ENCODE assay signal across 18 cellular contexts in the genomic region with DNA sequence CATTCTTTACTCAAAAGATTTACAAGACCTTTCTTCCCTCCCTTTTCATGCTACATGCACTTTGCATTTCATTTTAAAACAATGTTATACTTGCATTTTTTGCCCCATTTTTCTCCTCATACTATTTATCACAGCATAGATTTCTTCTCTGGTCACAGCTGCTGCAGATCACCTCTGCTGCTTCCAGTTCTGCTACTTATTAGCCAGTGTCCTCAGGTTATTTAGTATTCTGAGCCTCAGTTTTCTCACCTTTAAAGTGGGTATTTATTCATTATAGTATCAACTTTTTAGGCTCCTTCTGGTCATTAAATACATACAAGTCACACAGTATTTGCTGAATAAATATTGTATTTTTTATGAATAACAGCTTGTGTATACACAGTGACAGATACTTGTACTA.
DNase-seq lines count a peak whose midpoint lies in the region; ATAC-seq, FAIRE-seq and TF ChIP-seq lines count a peak whose summit lies in the region.
"Had no signal": no experiment of that assay in that cellular context is flagged by ENCODE, and none has a peak within 500 bp of the region (broad histone marks: within the 10 kb centered on the region; RNA-seq: fewer than 3 reads in every experiment).

No MANE protein-coding gene starts in this region.

- H3K9me3 ChIP-seq in GM23248 (ENCODE audit: low read depth), result no peaks in the 10 kb centered on the region
- no peaks in the 10 kb centered on the region for H3K9me3 ChIP-seq in mesenchymal stem cell (ENCODE audit: control insufficient read depth, low read length)
- H3K9me3 ChIP-seq in tibial artery, result no peaks in the 10 kb centered on the region
- H3K9me3 ChIP-seq in psoas muscle, result no peaks in the 10 kb centered on the region
- H3K9me3 ChIP-seq: MG63, SJCRH30 had no signal

- H3K27ac ChIP-seq in GM23248 (peak overlapping the region; percentile 80), mesenchymal stem cell (ENCODE audit: low read length, poor library complexity, severe bottlenecking) (peak overlapping the region; percentile 30), tibial artery (peak overlapping the region; percentile 48 to 56), psoas muscle (no peak overlapping the region), foreskin keratinocyte (no peak overlapping the region)
- H3K27ac ChIP-seq: HL-60, SJCRH30 had no signal

- H3K14ac ChIP-seq in mesenchymal stem cell (ENCODE audit: low read length in 2 of 2), result no peak overlapping the region

- peaks cover 92% of the 10 kb centered on the region for H3K4me1 ChIP-seq in GM23248 (ENCODE audit: insufficient read depth)
- H3K4me1 ChIP-seq in mesenchymal stem cell (ENCODE audit: control insufficient read depth, insufficient read depth, low read depth, low read length), result peaks cover 10% of the 10 kb centered on the region
- peaks cover 0 to 75% (median 13%) of the 10 kb centered on the region in 4 donors for H3K4me1 ChIP-seq in tibial artery
- H3K4me1 ChIP-seq in psoas muscle, result peaks cover 20% of the 10 kb centered on the region
- H3K4me1 ChIP-seq in foreskin keratinocyte, result peaks cover 4% of the 10 kb centered on the region

- no peak overlapping the region for H3K18ac ChIP-seq in mesenchymal stem cell (ENCODE audit: low read depth in 1 of 2, low read length in 2 of 2)

- no peak overlapping the region for H4K8ac ChIP-seq in mesenchymal stem cell (ENCODE audit: low read length)

- no peak overlapping the region for H2BK12ac ChIP-seq in mesenchymal stem cell (ENCODE audit: low read length in 2 of 2)

- peak overlapping the region; percentile 55 for H3K4me2 ChIP-seq in GM23248 (ENCODE audit: unreplicated experiment)
- H3K4me2 ChIP-seq in mesenchymal stem cell (ENCODE audit: low read length, poor library complexity, severe bottlenecking), result no peak overlapping the region

- H3K79me2 ChIP-seq in GM23248 (ENCODE audit: insufficient read depth), result peaks cover 80% of the 10 kb centered on the region

- ATAC-seq in psoas muscle, result no peak
- no peak for ATAC-seq in foreskin keratinocyte

- no peaks in the 10 kb centered on the region for H3K9me2 ChIP-seq in GM23248 (ENCODE audit: insufficient read depth)

- H3K79me1 ChIP-seq in mesenchymal stem cell (replicated peaks; ENCODE audit: low read length, poor library complexity, severe bottlenecking), result peaks cover 6% of the 10 kb centered on the region

- peak; percentile 18 for FAIRE-seq in RCC 7860 (lab: Jason Lieb, UNC)
- no peak for FAIRE-seq in H54 (lab: Jason Lieb, UNC)
- FAIRE-seq: G401.6 had no signal

- intact Hi-C loops in tibial artery (cut with DNase I; ENCODE audit: low total_unique reads) (no loop called here), psoas muscle (cut with DNase I) (no loop called here)

- no peak overlapping the region for H2BK120ac ChIP-seq in mesenchymal stem cell (ENCODE audit: low read depth, low read length)

- TF ChIP-seq CTCF in tibial artery (IDR thresholded peaks at IDR 0.05) (no peak), psoas muscle (IDR thresholded peaks at IDR 0.05) (no peak), foreskin keratinocyte (conservative IDR thresholded peaks at IDR 0.05) (no peak)

- TF ChIP-seq POLR2A in H54 (IDR thresholded peaks at IDR 0.05; ENCODE audit: low read depth, low read length), result no peak

- H2AK5ac ChIP-seq in mesenchymal stem cell (ENCODE audit: low read length, severe bottlenecking), result no peak overlapping the region

- H3K9ac ChIP-seq in GM23248 (no peak overlapping the region; the same call in none of the 2 replicates), mesenchymal stem cell (ENCODE audit: low read length) (peak overlapping the region; percentile 63)

- no peak overlapping the region for H2BK15ac ChIP-seq in mesenchymal stem cell (ENCODE audit: low read depth, poor library complexity, severe bottlenecking)

- no peak overlapping the region for H2BK5ac ChIP-seq in mesenchymal stem cell (ENCODE audit: low read depth, low read length, poor library complexity, severe bottlenecking)

- DNase-seq in GM23248, result no peak
- no peak for DNase-seq in RCC 7860 (ENCODE audit: low spot score)
- no peak for DNase-seq in mesenchymal stem cell
- no peak for DNase-seq in tibial artery
- DNase-seq in H54 (ENCODE audit: insufficient read length, low spot score), result no peak
- no peak for DNase-seq in psoas muscle
- DNase-seq in foreskin keratinocyte, result no peak
- DNase-seq: H9, Kasumi-1, NCI-H1048, NCI-H1436, NCI-H1930, NCI-H345, NCI-H524 treated with DMSO at 0.1 percent for 48 hours, SJCRH30 had no signal

- peaks cover 20% of the 10 kb centered on the region for H3K36me3 ChIP-seq in GM23248 (ENCODE audit: low read depth)
- H3K36me3 ChIP-seq in mesenchymal stem cell (ENCODE audit: control insufficient read depth in 1 of 2, insufficient read depth in 2 of 2, low read depth in 1 of 2, low read length in 2 of 2), result peaks cover 0 to 3% of the 10 kb centered on the region in 2 experiments
- no peaks in the 10 kb centered on the region for H3K36me3 ChIP-seq in tibial artery
- no peaks in the 10 kb centered on the region for H3K36me3 ChIP-seq in psoas muscle (ENCODE audit: insufficient read depth in 1 of 2, low read depth in 1 of 2)
- H3K36me3 ChIP-seq: SJCRH30 had no signal

- H3F3A ChIP-seq in GM23248 (ENCODE audit: insufficient read depth), result peaks cover 97% of the 10 kb centered on the region

- no peak overlapping the region for H3K4ac ChIP-seq in mesenchymal stem cell (ENCODE audit: low read depth in 1 of 2, low read length in 2 of 2)

- H4K91ac ChIP-seq in mesenchymal stem cell (ENCODE audit: low read length), result no peak overlapping the region

- H3K4me3 ChIP-seq in GM23248 (no peak overlapping the region), mesenchymal stem cell (ENCODE audit: insufficient read depth in 1 of 2, low read depth in 1 of 2, low read length in 2 of 2) (no peak overlapping the region), tibial artery (no peak overlapping the region), psoas muscle (no peak overlapping the region)
- H3K4me3 ChIP-seq: MG63, SJCRH30 had no signal

- H4K20me1 ChIP-seq in GM23248 (ENCODE audit: insufficient read depth), result no peaks in the 10 kb centered on the region

- H2AFZ ChIP-seq in GM23248, result no peak overlapping the region
- H2AFZ ChIP-seq in mesenchymal stem cell (ENCODE audit: low read depth, low read length), result no peak overlapping the region

- H3K27me3 ChIP-seq in GM23248 (replicated peaks; ENCODE audit: insufficient read depth), result no peaks in the 10 kb centered on the region
- no peaks in the 10 kb centered on the region for H3K27me3 ChIP-seq in mesenchymal stem cell (ENCODE audit: control insufficient read depth in 1 of 2, insufficient read depth in 1 of 2, low read length in 2 of 2)
- no peaks in the 10 kb centered on the region for H3K27me3 ChIP-seq in tibial artery
- H3K27me3 ChIP-seq in psoas muscle (ENCODE audit: insufficient read depth in 3 of 3, low read length in 2 of 3), result no peaks in the 10 kb centered on the region
- H3K27me3 ChIP-seq in foreskin keratinocyte, result no peaks in the 10 kb centered on the region
- H3K27me3 ChIP-seq: MG63, SJCRH30 had no signal

- in situ Hi-C loops in GM23248 (cut with MboI), result no loop called here

- no peak overlapping the region for H3K23ac ChIP-seq in mesenchymal stem cell (ENCODE audit: low read length in 2 of 2)

Comparison
In these comparisons a context has a peak if more than half of its experiments do, and no peak if none do; other contexts are left out.
1. H3K27ac ChIP-seq: peak in GM23248 (single experiment), mesenchymal stem cell (single experiment) and tibial artery (2 of 2); none in psoas muscle (single experiment) and foreskin keratinocyte (single experiment).